ENCODE assay signal across 11 cellular contexts in genomic region chr2:226862623-226863022, GRCh38. TPM values are rescaled to one million over a fixed set of nuclear protein-coding genes. Genes with fewer than 3 reads are reported as not detected.
DNase-seq lines count a peak whose midpoint lies in the region; ATAC-seq and TF ChIP-seq lines count a peak whose summit lies in the region.
"Had no signal": no experiment of that assay in that cellular context is flagged by ENCODE, and none has a peak within 500 bp of the region (broad histone marks: within the 10 kb centered on the region; RNA-seq: fewer than 3 reads in every experiment).

No MANE protein-coding gene starts in this region.

- H3K36me3 ChIP-seq in HCT116 (ENCODE audit: control insufficient read depth in 1 of 2, insufficient read depth in 2 of 2, low read length in 2 of 2), result peaks cover 0 to 14% of the 10 kb centered on the region in 2 experiments; a peak in 2 of 4 replicates
- H3K36me3 ChIP-seq in left lung, result peaks cover 0 to 31% of the 10 kb centered on the region in 2 donors
- no peaks in the 10 kb centered on the region; the same call in 1 of the 2 replicates for H3K36me3 ChIP-seq in H7 (replicated peaks; ENCODE audit: control insufficient read depth, insufficient read depth, low read length)

- H4K20me1 ChIP-seq in HCT116 (ENCODE audit: insufficient read depth), result no peaks in the 10 kb centered on the region

- no peaks in the 10 kb centered on the region for H3K27me3 Mint-ChIP-seq in activated naive CD8-positive, alpha-beta T cell treated with anti-CD3 and anti-CD28 coated beads, Interleukin-2, amount 50 U/mL, for 24 hours
- no peaks in the 10 kb centered on the region for H3K27me3 Mint-ChIP-seq in activated naive CD8-positive, alpha-beta T cell treated with anti-CD3 and anti-CD28 coated beads for 36 hours
- no peaks in the 10 kb centered on the region for H3K27me3 Mint-ChIP-seq in stimulated activated naive CD8-positive, alpha-beta T cell treated with anti-CD3 and anti-CD28 coated beads, Interleukin-15, Interleukin-2, amounts not matched to agents 100 ng/mL and 50 ng/mL, for 24 hours
- H3K27me3 Mint-ChIP-seq: T-cell had no signal

- RAD21 ChIA-PET in HCT116 (lab: Charles Lee; ENCODE audit: low non-redundant PET in 1 of 2, low total read pairs in 2 of 2, uncharacterized antibody in 2 of 2, unreplicated experiment in 2 of 2), result no interaction called here

- DNase-seq in activated naive CD8-positive, alpha-beta T cell treated with anti-CD3 and anti-CD28 coated beads, Interleukin-2, amount 50 U/mL, for 24 hours, result no peak
- DNase-seq in activated naive CD8-positive, alpha-beta T cell treated with anti-CD3 and anti-CD28 coated beads for 36 hours, result no peak
- DNase-seq in HCT116 (ENCODE audit: low read depth, low spot score) (no peak), left lung (no peak), H7 (no peak)
- DNase-seq in stimulated activated CD4-positive, alpha-beta T cell treated with anti-CD3 and anti-CD28 coated beads, Interleukin-15, amount 100 ng/mL, for 24 hours, result no peak
- DNase-seq: left ventricle myocardium inferior, NCI-H526, T-cell had no signal

- H3K9me3 ChIP-seq in HCT116 (ENCODE audit: control insufficient read depth in 1 of 2, insufficient read depth in 1 of 2, low read depth in 1 of 2, low read length in 2 of 2) (no peaks in the 10 kb centered on the region), left lung (no peaks in the 10 kb centered on the region)
- H3K9me3 ChIP-seq: left ventricle myocardium inferior had no signal

- no peaks in the 10 kb centered on the region for H3K9me3 Mint-ChIP-seq in activated naive CD8-positive, alpha-beta T cell treated with anti-CD3 and anti-CD28 coated beads, Interleukin-2, amount 50 U/mL, for 24 hours
- no peaks in the 10 kb centered on the region for H3K9me3 Mint-ChIP-seq in activated naive CD8-positive, alpha-beta T cell treated with anti-CD3 and anti-CD28 coated beads for 36 hours
- H3K9me3 Mint-ChIP-seq in stimulated activated naive CD8-positive, alpha-beta T cell treated with anti-CD3 and anti-CD28 coated beads, Interleukin-15, Interleukin-2, amounts not matched to agents 100 ng/mL and 50 ng/mL, for 24 hours, result no peaks in the 10 kb centered on the region
- H3K9me3 Mint-ChIP-seq: T-cell had no signal

- peak; percentile 33 for ATAC-seq in activated naive CD8-positive, alpha-beta T cell treated with anti-CD3 and anti-CD28 coated beads, Interleukin-2, amount 50 U/mL, for 24 hours
- no peak; the same call in 1 of the 2 replicates for ATAC-seq in HCT116
- ATAC-seq in HG03432 (IDR thresholded peaks at IDR 0.05; ENCODE audit: unreplicated experiment), result peak; percentile 90
- ATAC-seq in left lung, result no peak
- ATAC-seq: T-cell had no signal

- no peak for TF ChIP-seq RAD21 in HCT116 (IDR thresholded peaks at IDR 0.05; ENCODE audit: low read depth)

- no peaks in the 10 kb centered on the region for H3K9me2 ChIP-seq in HCT116 (ENCODE audit: insufficient read depth)

- H2AFZ ChIP-seq in HCT116 (ENCODE audit: low read depth, low read length, poor library complexity, severe bottlenecking), result no peak overlapping the region

- H3K27me3 ChIP-seq in HCT116 (ENCODE audit: insufficient read depth, low read length) (no peaks in the 10 kb centered on the region), left lung (no peaks in the 10 kb centered on the region), H7 (ENCODE audit: control insufficient read depth, insufficient read depth, low read length) (no peaks in the 10 kb centered on the region)

- CTCF ChIA-PET in HCT116 (lab: Charles Lee), result no interaction called here

- no peak overlapping the region for H3K4me3 ChIP-seq in HCT116 (replicated peaks in 1 of 2; ENCODE audit: low read depth in 1 of 2, low read length in 2 of 2)
- H3K4me3 ChIP-seq in left lung, result no peak overlapping the region
- no peak overlapping the region for H3K4me3 ChIP-seq in H7 (ENCODE audit: insufficient read depth, low read depth, low read length)
- H3K4me3 ChIP-seq: left ventricle myocardium inferior had no signal

- TF ChIP-seq CTCF in HCT116 (IDR thresholded peaks at IDR 0.05 in 2 of 3, conservative IDR thresholded peaks at IDR 0.05 in 1 of 3; ENCODE audit: borderline replicate concordance in 1 of 3, insufficient read depth in 1 of 3, low read depth in 2 of 3, low read length in 2 of 3) (no peak), left lung (IDR thresholded peaks at IDR 0.05) (no peak)

- intact Hi-C loops in HCT116 (cut with micrococcal nuclease), result no loop called here
- intact Hi-C loops in left lung (cut with DNase I), result no loop called here

- H3K27ac ChIP-seq in HCT116 (ENCODE audit: low read depth, low read length), result no peak overlapping the region
- H3K27ac ChIP-seq in left lung, result no peak overlapping the region
- H3K27ac ChIP-seq: left ventricle myocardium inferior had no signal

- H3K4me1 Mint-ChIP-seq in activated naive CD8-positive, alpha-beta T cell treated with anti-CD3 and anti-CD28 coated beads, Interleukin-2, amount 50 U/mL, for 24 hours, result peaks cover 12% of the 10 kb centered on the region
- peaks cover 29% of the 10 kb centered on the region for H3K4me1 Mint-ChIP-seq in activated naive CD8-positive, alpha-beta T cell treated with anti-CD3 and anti-CD28 coated beads for 36 hours
- peaks cover 22% of the 10 kb centered on the region for H3K4me1 Mint-ChIP-seq in stimulated activated naive CD8-positive, alpha-beta T cell treated with anti-CD3 and anti-CD28 coated beads, Interleukin-15, Interleukin-2, amounts not matched to agents 100 ng/mL and 50 ng/mL, for 24 hours (ENCODE audit: low read depth)

- H3K4me3 Mint-ChIP-seq in activated naive CD8-positive, alpha-beta T cell treated with anti-CD3 and anti-CD28 coated beads, Interleukin-2, amount 50 U/mL, for 24 hours, result no peak overlapping the region
- H3K4me3 Mint-ChIP-seq in activated naive CD8-positive, alpha-beta T cell treated with anti-CD3 and anti-CD28 coated beads for 36 hours, result no peak overlapping the region
- no peak overlapping the region for H3K4me3 Mint-ChIP-seq in stimulated activated naive CD8-positive, alpha-beta T cell treated with anti-CD3 and anti-CD28 coated beads, Interleukin-15, Interleukin-2, amounts not matched to agents 100 ng/mL and 50 ng/mL, for 24 hours
- H3K4me3 Mint-ChIP-seq: T-cell had no signal

- H3K4me1 ChIP-seq in HCT116 (ENCODE audit: control insufficient read depth in 1 of 2, insufficient read depth in 2 of 2, low read length in 2 of 2), result peaks cover 17% of the 10 kb centered on the region in 2 experiments
- H3K4me1 ChIP-seq in left lung, result no peaks in the 10 kb centered on the region

- no peak overlapping the region for H3K9ac ChIP-seq in HCT116 (ENCODE audit: low read length)

- H3K27ac Mint-ChIP-seq in activated naive CD8-positive, alpha-beta T cell treated with anti-CD3 and anti-CD28 coated beads, Interleukin-2, amount 50 U/mL, for 24 hours, result no peak overlapping the region
- H3K27ac Mint-ChIP-seq in activated naive CD8-positive, alpha-beta T cell treated with anti-CD3 and anti-CD28 coated beads for 36 hours, result no peak overlapping the region
- H3K27ac Mint-ChIP-seq in stimulated activated naive CD8-positive, alpha-beta T cell treated with anti-CD3 and anti-CD28 coated beads, Interleukin-15, Interleukin-2, amounts not matched to agents 100 ng/mL and 50 ng/mL, for 24 hours, result peak overlapping the region; percentile 17
- H3K27ac Mint-ChIP-seq: T-cell had no signal

- peaks cover 27% of the 10 kb centered on the region for H3K36me3 Mint-ChIP-seq in activated naive CD8-positive, alpha-beta T cell treated with anti-CD3 and anti-CD28 coated beads, Interleukin-2, amount 50 U/mL, for 24 hours (ENCODE audit: low read depth)
- peaks cover 27% of the 10 kb centered on the region for H3K36me3 Mint-ChIP-seq in activated naive CD8-positive, alpha-beta T cell treated with anti-CD3 and anti-CD28 coated beads for 36 hours
- H3K36me3 Mint-ChIP-seq in stimulated activated naive CD8-positive, alpha-beta T cell treated with anti-CD3 and anti-CD28 coated beads, Interleukin-15, Interleukin-2, amounts not matched to agents 100 ng/mL and 50 ng/mL, for 24 hours (ENCODE audit: low read depth), result peaks cover 29% of the 10 kb centered on the region

- peaks cover 43% of the 10 kb centered on the region; the same call in 1 of the 2 replicates for H3K79me2 ChIP-seq in HCT116 (ENCODE audit: insufficient read depth, low read length)

- POLR2A ChIA-PET in HCT116 (lab: Charles Lee), result no interaction called here

- peak overlapping the region; percentile 22 for H3K4me2 ChIP-seq in HCT116 (ENCODE audit: low read length)

- no TSS peak for BruUV-seq in HCT116 (replicated peaks; lab: Mats Ljungman, UMichigan)

- TF ChIP-seq POLR2A in HCT116 (IDR thresholded peaks at IDR 0.05; ENCODE audit: borderline replicate concordance, extremely low read depth, insufficient read depth, insufficient read length), result no peak

TF ChIP-seq in HCT116, 20 proteins besides CTCF, POLR2A, EP300 and RAD21:
- no peak for TF ChIP-seq EGR1 (IDR thresholded peaks at IDR 0.05; ENCODE audit: low read depth)

RNA-seq across cellular contexts. Expression of gene RHBDD1, which starts 26.8 kb away (rescaled TPM):
- total RNA-seq in activated naive CD8-positive, alpha-beta T cell treated with anti-CD3 and anti-CD28 coated beads for 36 hours, result 10 to 100 TPM; 29.1 to 35.0 TPM
- 73.8 TPM for total RNA-seq in HCT116 (2021; ENCODE audit: unreplicated experiment)
- polyA plus RNA-seq in HCT116 (2012), result 24.7 and 33.1 TPM in 2 replicates
- 10 to 100 TPM; 33.3 to 40.1 TPM for total RNA-seq in left lung
- total RNA-seq in H7 (2014; rRNA removed; shearing (Covaris generic)), result 6.9 and 8.7 TPM in 2 replicates

Comparison
In these comparisons a context has a peak if more than half of its experiments do, and no peak if none do; other contexts are left out.
1. ATAC-seq: peak in activated naive CD8-positive, alpha-beta T cell treated with anti-CD3 and anti-CD28 coated beads, Interleukin-2, amount 50 U/mL, for 24 hours (single experiment) and HG03432 (single experiment); none in HCT116 (single experiment) and left lung (single experiment).